ENCODE assay signal across 11 cellular contexts in the genomic region with DNA sequence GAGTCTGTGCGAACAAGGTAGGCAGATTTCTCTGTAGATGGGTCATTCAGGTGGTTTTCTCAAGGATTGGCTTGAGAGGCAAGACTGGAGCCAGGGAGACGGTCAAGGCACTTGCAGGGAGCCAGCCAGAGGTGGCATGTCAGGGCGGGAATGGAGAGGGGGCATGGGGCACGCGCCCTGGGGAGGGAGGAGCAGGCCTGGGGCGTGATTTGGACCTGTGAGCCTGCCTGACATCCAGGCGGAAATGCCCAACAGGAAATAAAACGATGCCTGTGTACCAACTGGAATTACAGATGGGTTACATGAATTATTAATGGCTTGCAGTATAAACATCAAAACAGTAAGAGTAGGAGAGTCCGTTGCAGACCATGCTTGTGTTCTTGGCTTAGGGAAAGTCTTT. TPM values are rescaled to one million over a fixed set of nuclear protein-coding genes. Genes with fewer than 3 reads are reported as not detected.
DNase-seq lines count a peak whose midpoint lies in the region; ATAC-seq and TF ChIP-seq lines count a peak whose summit lies in the region.
"Had no signal": no experiment of that assay in that cellular context is flagged by ENCODE, and none has a peak within 500 bp of the region (broad histone marks: within the 10 kb centered on the region; RNA-seq: fewer than 3 reads in every experiment).

No MANE protein-coding gene starts in this region.

- peak; percentile 34 for DNase-seq in NCI-H2107 treated with DMSO at 0.1 percent for 48 hours (lab: John Stamatoyannopoulos, UW; ENCODE audit: unreplicated experiment)
- no peak for DNase-seq in NCI-H2107 (lab: John Stamatoyannopoulos, UW)
- DNase-seq in colonic mucosa = peak; percentile 49
- DNase-seq in lung (ENCODE audit: low spot score) = no peak
- no peak for DNase-seq in tibial artery
- no peak for DNase-seq in hypothalamus (lab: John Stamatoyannopoulos, UW)
- DNase-seq in AG08396 (ENCODE audit: low spot score) = no peak

- peak overlapping the region; percentile 24 for H3K27ac ChIP-seq in colonic mucosa
- peak overlapping the region; percentile 35 to 36 for H3K27ac ChIP-seq in lung (ENCODE audit: low read depth in 1 of 2, low read length in 1 of 2)
- peak overlapping the region; percentile 68 to 87 for H3K27ac ChIP-seq in tibial artery
- H3K27ac ChIP-seq: A549 had no signal

- no peaks in the 10 kb centered on the region for H3K9me3 ChIP-seq in colonic mucosa
- no peaks in the 10 kb centered on the region for H3K9me3 ChIP-seq in lung (ENCODE audit: control insufficient read depth in 2 of 2, insufficient read depth in 1 of 2, low read length in 1 of 2)
- H3K9me3 ChIP-seq in tibial artery = no peaks in the 10 kb centered on the region
- H3K9me3 ChIP-seq: A549, left lung, right lobe of liver had no signal

- WGBS in lung, 2 donors = 68 to 71% methylated on average over 9 of the region's 9 CpGs

- H3K4me3 ChIP-seq in colonic mucosa (no peak overlapping the region), lung (no peak overlapping the region), tibial artery (no peak overlapping the region)
- H3K4me3 ChIP-seq: A549, left lung, right lobe of liver had no signal

- H3K36me3 ChIP-seq in colonic mucosa (no peaks in the 10 kb centered on the region), lung (ENCODE audit: control insufficient read depth in 2 of 2, insufficient read depth in 2 of 2, low read length in 2 of 2) (peaks cover 0 to 6% of the 10 kb centered on the region in 2 donors), tibial artery (peaks cover 0 to 12% (median 0%) of the 10 kb centered on the region in 3 donors)
- H3K36me3 ChIP-seq: left lung, right lobe of liver had no signal

- ATAC-seq in lung (ENCODE audit: insufficient read depth, low FRiP score) (no peak), HG03045 (IDR thresholded peaks at IDR 0.05; ENCODE audit: unreplicated experiment) (no peak)
- ATAC-seq: left lung had no signal

- H3K4me1 ChIP-seq in colonic mucosa (peaks cover 4% of the 10 kb centered on the region), lung (ENCODE audit: control insufficient read depth in 2 of 2, insufficient read depth in 2 of 2, low read length in 2 of 2) (peaks cover 12 to 21% of the 10 kb centered on the region in 2 donors), tibial artery (peaks cover 0 to 93% (median 52%) of the 10 kb centered on the region in 4 donors)
- H3K4me1 ChIP-seq: A549 had no signal

- no peaks in the 10 kb centered on the region for H3K27me3 ChIP-seq in colonic mucosa
- no peaks in the 10 kb centered on the region for H3K27me3 ChIP-seq in lung (ENCODE audit: control insufficient read depth, insufficient read depth)
- no peaks in the 10 kb centered on the region for H3K27me3 ChIP-seq in tibial artery
- H3K27me3 ChIP-seq: left lung, right lobe of liver had no signal

- intact Hi-C loops in colonic mucosa (cut with DNase I) = no loop called here
- intact Hi-C loops in tibial artery (cut with DNase I; ENCODE audit: low total_unique reads) = no loop called here

- H3K9ac ChIP-seq in colonic mucosa (ENCODE audit: low read depth in 2 of 2, low read length in 2 of 2) = peak overlapping the region in 1 of 2 donors; percentile 21

- TF ChIP-seq CTCF in colonic mucosa (IDR thresholded peaks at IDR 0.05) = no peak
- TF ChIP-seq CTCF in lung (IDR thresholded peaks at IDR 0.05; ENCODE audit: control extremely low read depth, extremely low read depth) = no peak
- no peak for TF ChIP-seq CTCF in tibial artery (IDR thresholded peaks at IDR 0.05)

RNA-seq across cellular contexts. Expression of gene SUN1, which starts 8.6 kb away (rescaled TPM):
- total RNA-seq in colonic mucosa = 100 to 1,000 TPM; 122 to 158 TPM
- 100 to 1,000 TPM; 133 to 349 TPM for total RNA-seq in lung
- 10 to 100 TPM; 69.6 to 74.4 TPM for polyA plus RNA-seq in lung

RNA-seq across cellular contexts. Expression of gene GET4, which starts 52.7 kb away (rescaled TPM):
- 10 to 100 TPM; 33.0 to 35.9 TPM for total RNA-seq in colonic mucosa
- total RNA-seq in lung = 10 to 100 TPM; 34.1 to 39.9 TPM
- polyA plus RNA-seq in lung = 10 to 100 TPM; 40.1 to 41.8 TPM

Comparison
In these comparisons a context has a peak if more than half of its experiments do, and no peak if none do; other contexts are left out.
1. DNase-seq: peak in NCI-H2107 treated with DMSO at 0.1 percent for 48 hours (single experiment) and colonic mucosa (single experiment); none in NCI-H2107 (single experiment), lung (single experiment), tibial artery (0 of 2), hypothalamus (0 of 51) and AG08396 (single experiment).
2. H3K27ac ChIP-seq: peak in every context shown above with its lines; median percentile 78 in tibial artery; 36 in lung; 24 in colonic mucosa.